Comparison of ENCODE assay signal across 10 cellular contexts in the genomic region with DNA sequence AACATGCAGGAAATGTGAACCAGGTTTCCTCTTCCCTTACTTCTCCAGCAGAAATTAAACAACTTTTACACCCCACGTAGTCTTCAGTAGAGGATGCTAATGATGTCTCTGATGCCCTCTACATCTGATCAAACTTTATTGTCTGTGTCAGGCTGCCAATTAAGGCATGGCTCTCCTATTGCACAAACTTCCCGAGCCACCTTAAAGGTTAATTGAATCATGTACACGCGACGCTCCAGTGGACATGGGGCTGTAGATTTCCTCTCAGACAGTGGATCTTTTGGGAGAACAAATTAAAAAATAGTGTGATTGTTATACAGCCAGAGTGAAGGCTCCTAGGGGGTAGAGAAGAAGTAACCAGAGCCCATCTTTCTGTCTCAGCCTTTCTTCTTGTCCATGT.
"Had no signal": no experiment of that assay in that cellular context is flagged by ENCODE, and none has a peak within 500 bp of the region (broad histone marks: within the 10 kb centered on the region; RNA-seq: fewer than 3 reads in every experiment).

No MANE protein-coding gene starts in this region.

- FAIRE-seq: H1, H54 had no signal

- H3K4me1 ChIP-seq: HAP-1 had no signal

- H3K4me3 ChIP-seq: GM23248, GM23338, HAP-1 had no signal

- H3K4me1 Mint-ChIP-seq: GM23338, H9 had no signal

- H3K9me3 Mint-ChIP-seq: GM23338, H9 had no signal

- DNase-seq: GM23248, GOT3, H7, H9, HCEC 1CT, HFFc6 had no signal

- H3K4me3 Mint-ChIP-seq: GM23338, H9, HFFc6 had no signal

- H3K27ac ChIP-seq: GM23248 had no signal

- H3K36me3 ChIP-seq: HAP-1 had no signal

- H3K9me3 ChIP-seq: HAP-1 had no signal

- H3K27ac Mint-ChIP-seq: GM23338, H9, HFFc6 had no signal
